11 cellular contexts compared by ENCODE assay signal in the genomic region with DNA sequence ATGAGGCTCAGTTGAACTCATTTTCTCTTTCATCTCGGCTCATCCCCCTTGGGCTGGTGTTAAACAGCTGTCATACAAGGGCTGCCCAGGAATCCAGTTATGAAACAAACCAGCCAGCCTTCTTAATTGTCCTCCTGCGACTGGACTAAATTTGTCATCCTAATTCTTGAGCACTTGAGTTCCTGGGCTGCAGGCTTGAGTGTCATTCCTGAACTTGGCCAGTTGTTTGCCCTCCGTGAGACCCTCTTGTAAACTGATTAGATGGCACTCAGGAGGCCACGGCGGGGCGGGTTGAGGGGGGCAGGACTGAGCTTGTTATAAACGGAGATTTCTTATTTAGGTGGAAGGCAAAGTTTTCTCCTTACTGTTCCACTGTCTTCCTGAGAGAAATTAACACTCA.
"Had no signal": no experiment of that assay in that cellular context is flagged by ENCODE, and none has a peak within 500 bp of the region (broad histone marks: within the 10 kb centered on the region; RNA-seq: fewer than 3 reads in every experiment).

No MANE protein-coding gene starts in this region.

- H3K27ac Mint-ChIP-seq: activated naive CD8-positive, alpha-beta T cell treated with anti-CD3 and anti-CD28 coated beads, Interleukin-2, amount 50 U/mL, for 24 hours; naive thymus-derived CD4-positive, alpha-beta T cell had no signal

- H3K4me3 ChIP-seq: upper lobe of left lung had no signal

- H3K36me3 ChIP-seq: upper lobe of left lung had no signal

- H3K4me3 Mint-ChIP-seq: activated naive CD8-positive, alpha-beta T cell treated with anti-CD3 and anti-CD28 coated beads, Interleukin-2, amount 50 U/mL, for 24 hours; naive thymus-derived CD4-positive, alpha-beta T cell; stimulated activated naive CD8-positive, alpha-beta T cell treated with anti-CD3 and anti-CD28 coated beads, Interleukin-15, amount 100 ng/mL, for 72 hours had no signal

- H3K27ac ChIP-seq: upper lobe of left lung had no signal

- H3K9me3 Mint-ChIP-seq: activated naive CD8-positive, alpha-beta T cell treated with anti-CD3 and anti-CD28 coated beads, Interleukin-2, amount 50 U/mL, for 24 hours had no signal

- H3K4me1 Mint-ChIP-seq: activated naive CD8-positive, alpha-beta T cell treated with anti-CD3 and anti-CD28 coated beads, Interleukin-2, amount 50 U/mL, for 24 hours; naive thymus-derived CD4-positive, alpha-beta T cell; stimulated activated naive CD8-positive, alpha-beta T cell treated with anti-CD3 and anti-CD28 coated beads, Interleukin-15, amount 100 ng/mL, for 72 hours had no signal

- H3K27me3 ChIP-seq: upper lobe of left lung had no signal

- ATAC-seq: activated naive CD8-positive, alpha-beta T cell treated with anti-CD3 and anti-CD28 coated beads, Interleukin-2, amount 50 U/mL, for 24 hours; esophagus mucosa; naive thymus-derived CD4-positive, alpha-beta T cell; stimulated activated naive CD8-positive, alpha-beta T cell treated with anti-CD3 and anti-CD28 coated beads, Interleukin-15, amount 100 ng/mL, for 72 hours had no signal

- DNase-seq: activated CD4-positive, alpha-beta T cell treated with anti-CD3 and anti-CD28 coated beads for 1 hour; activated CD4-positive, alpha-beta T cell treated with anti-CD3 and anti-CD28 coated beads, Interleukin-2, amount 50 U/mL, for 4 hours; activated naive CD4-positive, alpha-beta T cell treated with Interleukin-2 at 50 U/mL for 16 hours; activated naive CD8-positive, alpha-beta T cell treated with anti-CD3 and anti-CD28 coated beads, Interleukin-2, amount 50 U/mL, for 24 hours; activated T-cell treated with anti-CD3 and anti-CD28 coated beads for 4 hours; aorta; naive thymus-derived CD4-positive, alpha-beta T cell; posterior cingulate gyrus; stimulated activated naive CD8-positive, alpha-beta T cell treated with anti-CD3 and anti-CD28 coated beads, Interleukin-15, amount 100 ng/mL, for 72 hours had no signal

- H3K36me3 Mint-ChIP-seq: naive thymus-derived CD4-positive, alpha-beta T cell had no signal

- H3K4me1 ChIP-seq: upper lobe of left lung had no signal

- H3K9me3 ChIP-seq: upper lobe of left lung had no signal
